11 cellular contexts compared by ENCODE assay signal in the genomic region with DNA sequence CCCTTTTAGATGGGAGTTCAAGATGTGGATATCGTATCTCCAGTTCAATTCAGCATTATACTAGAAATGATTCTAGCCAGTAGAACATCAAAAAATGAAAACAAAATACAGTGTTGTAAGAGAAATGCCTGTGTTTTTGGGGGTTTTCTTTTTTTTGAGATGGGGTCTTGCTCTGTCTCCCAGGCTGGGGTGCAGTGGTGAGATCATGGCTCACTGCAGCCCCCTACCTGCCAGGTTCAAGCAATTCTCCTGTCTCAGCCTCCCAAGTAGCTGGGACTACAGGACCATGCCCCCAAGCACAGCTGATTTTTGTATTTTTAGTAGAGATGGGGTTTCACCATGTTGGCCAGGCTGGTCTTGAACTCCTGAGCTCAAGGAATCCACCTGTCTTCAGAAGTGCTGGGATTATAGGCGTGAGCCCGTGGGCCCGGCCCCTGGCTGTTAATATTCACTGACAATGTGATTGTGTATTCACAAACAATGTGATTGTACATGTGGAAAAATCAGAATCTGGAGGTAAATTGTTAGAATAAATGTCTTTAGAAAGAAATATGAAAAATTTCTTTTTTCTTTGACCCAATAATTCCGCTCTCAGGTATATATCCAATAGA. TPM values are rescaled to one million over a fixed set of nuclear protein-coding genes. Genes with fewer than 3 reads are reported as not detected.
DNase-seq lines count a peak whose midpoint lies in the region; ATAC-seq and TF ChIP-seq lines count a peak whose summit lies in the region.
"Had no signal": no experiment of that assay in that cellular context is flagged by ENCODE, and none has a peak within 500 bp of the region (broad histone marks: within the 10 kb centered on the region; RNA-seq: fewer than 3 reads in every experiment).

No MANE protein-coding gene starts in this region.

- H3K4me1 Mint-ChIP-seq in neural progenitor cell: no peaks in the 10 kb centered on the region

- H3K4me3 Mint-ChIP-seq in neural progenitor cell: no peak overlapping the region

- no peak overlapping the region for H3K9ac ChIP-seq in neural progenitor cell

- H3K27ac Mint-ChIP-seq in neural progenitor cell: no peak overlapping the region

- H3K4me2 ChIP-seq in neural progenitor cell: no peak overlapping the region

- no peaks in the 10 kb centered on the region for H3K27me3 ChIP-seq in neural progenitor cell
- H3K27me3 ChIP-seq: tibial artery had no signal

- TF ChIP-seq CTCF in LNCaP clone FGC (IDR thresholded peaks at IDR 0.05; ENCODE audit: control insufficient read depth, extremely low read depth, insufficient read depth) (peak; percentile 41), cardiac fibroblast (IDR thresholded peaks at IDR 0.05; ENCODE audit: low read depth, low read length) (peak; percentile 47), neural progenitor cell (IDR thresholded peaks at IDR 0.05) (peak; percentile 47)

- H3K27ac ChIP-seq in neural progenitor cell: no peak overlapping the region
- H3K27ac ChIP-seq: tibial artery had no signal

- no peak for ATAC-seq in HG03097 (IDR thresholded peaks at IDR 0.05; ENCODE audit: low FRiP score, unreplicated experiment)

- H3K36me3 Mint-ChIP-seq in neural progenitor cell: peaks cover 12% of the 10 kb centered on the region

- H2AFZ ChIP-seq in neural progenitor cell (replicated peaks): no peak overlapping the region

- no peaks in the 10 kb centered on the region for H3K9me3 Mint-ChIP-seq in neural progenitor cell

- H3K27me3 Mint-ChIP-seq in neural progenitor cell (ENCODE audit: insufficient read depth, low read depth): peaks cover 2% of the 10 kb centered on the region

- H3K9me3 ChIP-seq in neural progenitor cell (ENCODE audit: low read depth): peaks cover 6% of the 10 kb centered on the region
- H3K9me3 ChIP-seq: tibial artery had no signal

- peaks cover 55% of the 10 kb centered on the region for H4K20me1 ChIP-seq in neural progenitor cell (ENCODE audit: low read depth)

- no peaks in the 10 kb centered on the region for H3K4me1 ChIP-seq in neural progenitor cell

- H3F3A ChIP-seq in neural progenitor cell (ENCODE audit: low read depth): peaks cover 5% of the 10 kb centered on the region

- no peaks in the 10 kb centered on the region for H3K36me3 ChIP-seq in neural progenitor cell
- H3K36me3 ChIP-seq: tibial artery had no signal

- DNase-seq in activated CD4-positive, alpha-beta T cell treated with anti-CD3 and anti-CD28 coated beads for 4 hours: peak; percentile 14 to 16
- DNase-seq in activated CD4-positive, alpha-beta T cell treated with anti-CD3 and anti-CD28 coated beads, Interleukin-2, amount 50 U/mL, for 4 hours: no peak
- no peak for DNase-seq in LNCaP clone FGC (ENCODE audit: low read depth)
- no peak for DNase-seq in cardiac fibroblast (ENCODE audit: low read depth in 2 of 2)
- peak; percentile 17 for DNase-seq in neural progenitor cell (ENCODE audit: low spot score)
- DNase-seq in NCI-H2029 (lab: John Stamatoyannopoulos, UW): no peak
- no peak for DNase-seq in GM19238 (ENCODE audit: insufficient read length, low spot score)
- DNase-seq: activated CD4-positive, CD25-positive, alpha-beta regulatory T cell; AML-193; tibial artery had no signal

- peaks cover 90% of the 10 kb centered on the region for H3K79me2 ChIP-seq in neural progenitor cell (ENCODE audit: low read depth)

- no peak overlapping the region for H3K4me3 ChIP-seq in LNCaP clone FGC (ENCODE audit: low read depth, low read length)
- H3K4me3 ChIP-seq in cardiac fibroblast (replicated peaks in 1 of 2; ENCODE audit: low read depth in 2 of 2, low read length in 2 of 2): no peak overlapping the region
- no peak overlapping the region for H3K4me3 ChIP-seq in neural progenitor cell
- H3K4me3 ChIP-seq: tibial artery had no signal

RNA-seq across cellular contexts. Expression of gene ARIH1, which starts 59.0 kb away (rescaled TPM):
- 53.5 and 68.0 TPM in 2 replicates for total RNA-seq in neural progenitor cell (ENCODE audit: low replicate concordance)

Comparison
In these comparisons a context has a peak if more than half of its experiments do, and no peak if none do; other contexts are left out.
1. DNase-seq: peak in activated CD4-positive, alpha-beta T cell treated with anti-CD3 and anti-CD28 coated beads for 4 hours (2 of 2) and neural progenitor cell (single experiment); none in activated CD4-positive, alpha-beta T cell treated with anti-CD3 and anti-CD28 coated beads, Interleukin-2, amount 50 U/mL, for 4 hours (0 of 2), LNCaP clone FGC (single experiment), cardiac fibroblast (0 of 2), NCI-H2029 (single experiment) and GM19238 (single experiment).
2. Peak in every context shown above with its lines, with median percentiles within 50 percentile points of each other: CTCF ChIP-seq.